In genomic region chr2:10311736-10312135, GRCh38 we compare ENCODE assay signal across 4 cellular contexts.
TF ChIP-seq lines count a peak whose summit lies in the region.

No MANE protein-coding gene starts in this region.

TF ChIP-seq in A549, 52 proteins besides CTCF, POLR2A, EP300 and RAD21:
- no peak for TF ChIP-seq JUNB (IDR thresholded peaks at IDR 0.05)
- TF ChIP-seq RFX5 (IDR thresholded peaks at IDR 0.05) = no peak
- no peak for TF ChIP-seq BHLHE40 (IDR thresholded peaks at IDR 0.05; ENCODE audit: low read depth, low read length)
- TF ChIP-seq ATOH8 (CRISPR knock-in tag; IDR thresholded peaks at IDR 0.05; ENCODE audit: low read depth) = no peak
- TF ChIP-seq HOXB5 (CRISPR knock-in tag; IDR thresholded peaks at IDR 0.05) = no peak
- TF ChIP-seq CHD4 (IDR thresholded peaks at IDR 0.05; ENCODE audit: borderline replicate concordance) = no peak
- TF ChIP-seq MAFK (IDR thresholded peaks at IDR 0.05; ENCODE audit: partially characterized antibody) = peak; percentile 87

TF ChIP-seq in HEK293, 187 proteins besides CTCF, POLR2A, EP300 and RAD21 (continues in another document):
- TF ChIP-seq ZNF518A (tag by site-specific recombination; conservative IDR thresholded peaks at IDR 0.05; ENCODE audit: low read depth) = no peak
- TF ChIP-seq HOXD13 (CRISPR knock-in tag; IDR thresholded peaks at IDR 0.05; ENCODE audit: borderline replicate concordance) = no peak
- no peak for TF ChIP-seq ZNF266 (tag by site-specific recombination; IDR thresholded peaks at IDR 0.05; ENCODE audit: low read depth)
- TF ChIP-seq ZNF623 (tag by site-specific recombination; IDR thresholded peaks at IDR 0.05) = no peak
- no peak for TF ChIP-seq ZNF239 (tag by site-specific recombination; IDR thresholded peaks at IDR 0.05)
- no peak for TF ChIP-seq SCRT1 (tag by site-specific recombination; IDR thresholded peaks at IDR 0.05; ENCODE audit: borderline replicate concordance)
- peak; percentile 27; the same call in 1 of the 2 replicates for TF ChIP-seq ZBTB17 (tag by site-specific recombination; IDR thresholded peaks at IDR 0.05)
- TF ChIP-seq ZSCAN30 (tag by site-specific recombination; IDR thresholded peaks at IDR 0.05) = no peak
- TF ChIP-seq ZNF610 (tag by site-specific recombination; IDR thresholded peaks at IDR 0.05; ENCODE audit: borderline replicate concordance) = no peak
- no peak for TF ChIP-seq ZNF292 (tag by site-specific recombination; IDR thresholded peaks at IDR 0.05; ENCODE audit: borderline replicate concordance, low read depth)
- no peak for TF ChIP-seq ZNF654 (tag by site-specific recombination; IDR thresholded peaks at IDR 0.05; ENCODE audit: low read depth)
- no peak for TF ChIP-seq ZNF837 (tag by site-specific recombination; IDR thresholded peaks at IDR 0.05)
- 0 out of 2 replicates have a peak, but pooled peaks have one; percentile 87 for TF ChIP-seq ZNF747 (tag by site-specific recombination; IDR thresholded peaks at IDR 0.05)
- TF ChIP-seq ZBTB8A (tag by site-specific recombination; IDR thresholded peaks at IDR 0.05) = no peak
- TF ChIP-seq KLF7 (tag by site-specific recombination; IDR thresholded peaks at IDR 0.05; ENCODE audit: borderline replicate concordance) = no peak
- no peak for TF ChIP-seq ZNF146 (tag by site-specific recombination; IDR thresholded peaks at IDR 0.05)

TF ChIP-seq in GM12878, 131 proteins besides CTCF, POLR2A, EP300 and RAD21:
- TF ChIP-seq FOXK2 (IDR thresholded peaks at IDR 0.05) = peak; percentile 43; the same call in 1 of the 2 replicates
- TF ChIP-seq FOS (IDR thresholded peaks at IDR 0.05; ENCODE audit: borderline replicate concordance, extremely low read depth, insufficient read length) = no peak
- TF ChIP-seq HDGF (IDR thresholded peaks at IDR 0.05) = peak; percentile 33; the same call in 1 of the 2 replicates
- TF ChIP-seq E4F1 (IDR thresholded peaks at IDR 0.05; ENCODE audit: borderline replicate concordance, partially characterized antibody) = peak; percentile 18

TF ChIP-seq in H1, 55 proteins besides CTCF, POLR2A, EP300 and RAD21:
- no peak for TF ChIP-seq BACH1 (IDR thresholded peaks at IDR 0.05; ENCODE audit: low read length)
- no peak for TF ChIP-seq CREB1 (IDR thresholded peaks at IDR 0.05)
- no peak for TF ChIP-seq GTF2F1 (IDR thresholded peaks at IDR 0.05; ENCODE audit: borderline replicate concordance, low read depth, low read length)
